Comparison of ENCODE assay signal across 23 cellular contexts in genomic region chr15:69826818-69827174, GRCh38.
"Had no signal": no experiment of that assay in that cellular context is flagged by ENCODE, and none has a peak within 500 bp of the region (broad histone marks: within the 10 kb centered on the region; RNA-seq: fewer than 3 reads in every experiment).

No MANE protein-coding gene starts in this region.

- H3K27ac ChIP-seq: body of pancreas, gastrocnemius medialis, heart right ventricle, lower lobe of right lung, prostate gland, suprapubic skin had no signal

- H3K27me3 Mint-ChIP-seq: central memory CD8-positive, alpha-beta T cell had no signal

- H3K4me1 Mint-ChIP-seq: central memory CD8-positive, alpha-beta T cell had no signal

- H3K36me3 ChIP-seq: gastrocnemius medialis, heart right ventricle, lower lobe of right lung, prostate gland, suprapubic skin had no signal

- H3K4me1 ChIP-seq: body of pancreas, gastrocnemius medialis, heart right ventricle, lower lobe of right lung, prostate gland, suprapubic skin had no signal

- H3K27me3 ChIP-seq: body of pancreas, gastrocnemius medialis, suprapubic skin had no signal

- ATAC-seq: activated CD8-positive, alpha-beta T cell treated with anti-CD3 and anti-CD28 coated beads, Interleukin-2, amount 10 ng/mL, durations not matched to agents 7 days and 5 days; activated naive CD4-positive, alpha-beta T cell treated with anti-CD3 and anti-CD28 coated beads, Interleukin-2, amount 50 U/mL, for 72 hours; body of pancreas; heart right ventricle; left cardiac atrium; lower lobe of right lung; right cardiac atrium; WTC11 had no signal

- H3K4me3 ChIP-seq: body of pancreas, gastrocnemius medialis, heart right ventricle, lower lobe of right lung, prostate gland, suprapubic skin had no signal

- DNase-seq: activated CD4-positive, alpha-beta T cell treated with anti-CD3 and anti-CD28 coated beads for 4 hours; activated CD8-positive, alpha-beta memory T cell treated with anti-CD3 and anti-CD28 coated beads, Interleukin-2, amount 50 U/mL, for 4 hours; activated CD8-positive, alpha-beta T cell treated with anti-CD3 and anti-CD28 coated beads, Interleukin-2, amount 10 ng/mL, durations not matched to agents 7 days and 5 days; activated effector memory CD4-positive, alpha-beta T cell treated with anti-CD3 and anti-CD28 coated beads, Interleukin-2, amount 50 U/mL, for 16 hours; activated T-cell treated with anti-CD3 and anti-CD28 coated beads, Interleukin-2, amount 50 U/mL, for 48 hours; body of pancreas; effector CD8-positive, alpha-beta T cell; gastrocnemius medialis; heart right ventricle; left cardiac atrium; lower lobe of right lung; nephron progenitor cell; right cardiac atrium; small intestine; T-helper 2 cell had no signal

- H3K27ac Mint-ChIP-seq: activated CD8-positive, alpha-beta T cell treated with anti-CD3 and anti-CD28 coated beads, Interleukin-2, amount 10 ng/mL, durations not matched to agents 7 days and 5 days; activated naive CD4-positive, alpha-beta T cell treated with anti-CD3 and anti-CD28 coated beads, Interleukin-2, amount 50 U/mL, for 72 hours; mesothelial cell of epicardium; nephron progenitor cell; stimulated activated naive CD8-positive, alpha-beta T cell treated with anti-CD3 and anti-CD28 coated beads, Interleukin-15, Interleukin-2, amounts not matched to agents 100 ng/mL and 50 ng/mL, for 24 hours; WTC11 had no signal

- H3K4me3 Mint-ChIP-seq: activated CD8-positive, alpha-beta T cell treated with anti-CD3 and anti-CD28 coated beads, Interleukin-2, amount 10 ng/mL, durations not matched to agents 7 days and 5 days; central memory CD8-positive, alpha-beta T cell; mesothelial cell of epicardium; nephron progenitor cell; stimulated activated naive CD8-positive, alpha-beta T cell treated with anti-CD3 and anti-CD28 coated beads, Interleukin-15, Interleukin-2, amounts not matched to agents 100 ng/mL and 50 ng/mL, for 24 hours; type B pancreatic cell; WTC11 had no signal

- H3K9me3 ChIP-seq: body of pancreas, gastrocnemius medialis, heart right ventricle, lower lobe of right lung, prostate gland, suprapubic skin had no signal

- H3K9me3 Mint-ChIP-seq: activated naive CD4-positive, alpha-beta T cell treated with anti-CD3 and anti-CD28 coated beads, Interleukin-2, amount 50 U/mL, for 72 hours; central memory CD8-positive, alpha-beta T cell; mesothelial cell of epicardium; nephron progenitor cell; stimulated activated naive CD8-positive, alpha-beta T cell treated with anti-CD3 and anti-CD28 coated beads, Interleukin-15, Interleukin-2, amounts not matched to agents 100 ng/mL and 50 ng/mL, for 24 hours; type B pancreatic cell; WTC11 had no signal

- H3K36me3 Mint-ChIP-seq: activated naive CD4-positive, alpha-beta T cell treated with anti-CD3 and anti-CD28 coated beads, Interleukin-2, amount 50 U/mL, for 72 hours; mesothelial cell of epicardium; type B pancreatic cell; WTC11 had no signal
